12 cellular contexts compared by ENCODE assay signal in the genomic region with DNA sequence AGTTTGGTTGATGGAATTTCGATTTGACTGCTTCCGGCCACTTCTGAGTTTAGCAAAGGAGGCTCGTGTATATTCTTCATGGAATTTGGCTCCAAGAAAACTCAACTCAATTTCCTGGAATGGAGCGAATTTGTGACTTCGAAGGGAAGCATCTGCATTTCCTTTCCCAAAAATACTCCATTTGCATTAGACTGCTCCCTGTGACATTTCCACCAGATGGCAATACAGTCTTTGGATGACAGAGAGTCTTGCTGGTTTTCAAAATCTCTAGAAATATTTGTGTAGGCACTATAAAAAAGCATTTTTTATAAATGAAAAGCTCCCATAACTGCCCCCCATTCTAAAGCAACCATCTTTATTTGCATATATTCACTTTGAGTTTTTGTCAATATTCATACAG. TPM values are rescaled to one million over a fixed set of nuclear protein-coding genes. Genes with fewer than 3 reads are reported as not detected.
A peak's percentile ranks its signal among the peaks of the same experiment; 100 is the strongest.
DNase-seq lines count a peak whose midpoint lies in the region; ATAC-seq and TF ChIP-seq lines count a peak whose summit lies in the region.
"Had no signal": no experiment of that assay in that cellular context is flagged by ENCODE, and none has a peak within 500 bp of the region (broad histone marks: within the 10 kb centered on the region; RNA-seq: fewer than 3 reads in every experiment).

No MANE protein-coding gene starts in this region.

- 65% methylated on average over 5 of the region's 5 CpGs for WGBS in mammary epithelial cell (ENCODE audit: low coverage, missing lambda C conversion rate)
- 43 to 56% methylated on average over 5 of the region's 5 CpGs for WGBS in testis, 2 donors

- H3K36me3 Mint-ChIP-seq in MCF 10A (ENCODE audit: insufficient read depth, unreplicated experiment), result no peaks in the 10 kb centered on the region
- H3K36me3 Mint-ChIP-seq: naive B cell had no signal

- H3K36me3 ChIP-seq in mammary epithelial cell (ENCODE audit: insufficient read depth, low read length) (no peaks in the 10 kb centered on the region), testis (ENCODE audit: low read depth, missing control alignments) (no peaks in the 10 kb centered on the region)

- H3K4me2 ChIP-seq in mammary epithelial cell (ENCODE audit: insufficient read depth, low read depth, low read length), result no peak overlapping the region

- H2AFZ ChIP-seq in mammary epithelial cell (ENCODE audit: low read depth, low read length), result no peak overlapping the region

- CTCF ChIA-PET in MCF 10A (lab: Yijun Ruan, JAX) (interaction anchor here (0.8 kb wide), 1 partner anchor 242 kb away, joined by 3 read pairs; no protein-coding TSS in a partner anchor), mammary epithelial cell (lab: Charles Lee; ENCODE audit: low non-redundant PET) (interaction anchor here (0.5 to 0.6 kb wide), 2 partner anchors 368 to 682 kb away, joined by 3 to 4 read pairs; no protein-coding TSS in a partner anchor)

- peaks cover 22% of the 10 kb centered on the region for H3K27me3 Mint-ChIP-seq in MCF 10A (ENCODE audit: insufficient read depth, unreplicated experiment)

- intact Hi-C loops in MCF 10A (cut with micrococcal nuclease), result no loop called here
- intact Hi-C loops in mammary epithelial cell (cut with micrococcal nuclease), result no loop called here
- intact Hi-C loops in testis (cut with DNase I; ENCODE audit: low total_unique reads), result no loop called here

- BruUV-seq in MCF 10A (replicated peaks; lab: Mats Ljungman, UMichigan) (no TSS peak), mammary epithelial cell (replicated peaks; lab: Mats Ljungman, UMichigan) (no TSS peak)

- no peaks in the 10 kb centered on the region for H3K9me3 ChIP-seq in mammary epithelial cell (replicated peaks; ENCODE audit: insufficient read depth, low read length)
- no peaks in the 10 kb centered on the region for H3K9me3 ChIP-seq in testis

- TF ChIP-seq POLR2A in testis (IDR thresholded peaks at IDR 0.05), result no peak

- H3K9ac ChIP-seq in mammary epithelial cell (ENCODE audit: insufficient read depth, low read length), result no peak overlapping the region

- no peaks in the 10 kb centered on the region for H3K9me3 Mint-ChIP-seq in MCF 10A (ENCODE audit: unreplicated experiment)
- H3K9me3 Mint-ChIP-seq: naive B cell had no signal

- H3K27me3 ChIP-seq in mammary epithelial cell (ENCODE audit: insufficient read depth, low read length), result no peaks in the 10 kb centered on the region
- no peaks in the 10 kb centered on the region for H3K27me3 ChIP-seq in testis

- H3K4me3 Mint-ChIP-seq in MCF 10A (ENCODE audit: unreplicated experiment), result no peak overlapping the region
- H3K4me3 Mint-ChIP-seq: naive B cell had no signal

- DNase-seq in MCF 10A (ENCODE audit: unreplicated experiment) (peak; percentile 24), mammary epithelial cell (no peak), SK-MEL-5 (ENCODE audit: low read depth, low spot score) (peak; percentile 34), fibroblast of pulmonary artery (ENCODE audit: low read depth) (peak; percentile 27), testis (no peak), GF-D8 (lab: John Stamatoyannopoulos, UW) (no peak)
- DNase-seq: activated T-cell treated with anti-CD3 and anti-CD28 coated beads, Interleukin-2, amount 50 U/mL, for 48 hours; naive B cell; NCI-H187; stimulated activated CD4-positive, alpha-beta T cell treated with anti-CD3 and anti-CD28 coated beads, Interleukin-4, amount 100 ng/mL, for 24 hours had no signal

- H3K4me1 Mint-ChIP-seq in MCF 10A (ENCODE audit: insufficient read depth, unreplicated experiment), result peaks cover 5% of the 10 kb centered on the region
- H3K4me1 Mint-ChIP-seq: naive B cell had no signal

- H3K79me2 ChIP-seq in mammary epithelial cell (ENCODE audit: insufficient read depth, low read length), result no peaks in the 10 kb centered on the region

- dilution Hi-C loops in mammary epithelial cell (cut with HindIII; ENCODE audit: low sequenced_read_pairs), result no loop called here

- no peak for ATAC-seq in HG02970 (IDR thresholded peaks at IDR 0.05; ENCODE audit: low FRiP score, unreplicated experiment)
- no peak for ATAC-seq in HG03565 (IDR thresholded peaks at IDR 0.05; ENCODE audit: unreplicated experiment)

- in situ Hi-C loops in mammary epithelial cell (cut with MboI; ENCODE audit: low sequenced_read_pairs in 2 of 2), result loop anchor here in 1 of 2 donors (25.0 kb wide), 1 partner anchor 399 kb away; no protein-coding TSS in a partner anchor
- in situ Hi-C loops in SK-MEL-5 (cut with HindIII; ENCODE audit: low pct_unique_long_range_greater_than_20kb, low sequenced_read_pairs), result no loop called here

- H3K27ac ChIP-seq in mammary epithelial cell (ENCODE audit: insufficient read depth, low read depth, low read length) (no peak overlapping the region), testis (no peak overlapping the region)

- no peak overlapping the region for H3K4me3 ChIP-seq in mammary epithelial cell (replicated peaks in 1 of 3; ENCODE audit: insufficient read depth in 1 of 3, low read depth in 2 of 3, low read length in 3 of 3)
- H3K4me3 ChIP-seq in fibroblast of pulmonary artery (replicated peaks; ENCODE audit: low read depth, low read length), result no peak overlapping the region
- H3K4me3 ChIP-seq in testis, result no peak overlapping the region

- H3K27ac Mint-ChIP-seq in MCF 10A (ENCODE audit: low read depth, unreplicated experiment), result no peak overlapping the region
- H3K27ac Mint-ChIP-seq: naive B cell had no signal

- H3K4me1 ChIP-seq in mammary epithelial cell (ENCODE audit: insufficient read depth, low read length) (no peaks in the 10 kb centered on the region), testis (peaks cover 14% of the 10 kb centered on the region)

- POLR2A ChIA-PET in MCF 10A (lab: Yijun Ruan, JAX), result no interaction called here

- TF ChIP-seq CTCF in MCF 10A (IDR thresholded peaks at IDR 0.05; ENCODE audit: unreplicated experiment), result peak; percentile 12
- TF ChIP-seq CTCF in mammary epithelial cell (conservative IDR thresholded peaks at IDR 0.05 in 1 of 2, IDR thresholded peaks at IDR 0.05 in 1 of 2; ENCODE audit: extremely low read depth in 1 of 2, insufficient read depth in 1 of 2, low read depth in 1 of 2, low read length in 2 of 2), result peak in 1 of 2 donors; percentile 27
- TF ChIP-seq CTCF in fibroblast of pulmonary artery (IDR thresholded peaks at IDR 0.05; ENCODE audit: low read length, missing control alignments), result peak; percentile 39
- peak in 2 of 3 experiments; percentile 12 to 18 for TF ChIP-seq CTCF in testis (IDR thresholded peaks at IDR 0.05)

- no peaks in the 10 kb centered on the region for H4K20me1 ChIP-seq in mammary epithelial cell (ENCODE audit: insufficient read depth, low read length)

RNA-seq across cellular contexts. Expression of gene C1QTNF9, which starts 4.1 kb away (rescaled TPM):
- total RNA-seq in MCF 10A (2022), result not detected in 2 replicates
- not detected for total RNA-seq in mammary epithelial cell
- polyA plus RNA-seq in mammary epithelial cell, result not detected
- polyA minus RNA-seq in mammary epithelial cell, result not detected
- not detected in 2 replicates for total RNA-seq in SK-MEL-5 (2014; rRNA removed; shearing (Covaris generic))
- polyA plus RNA-seq in SK-MEL-5 (2015; cell fraction: cytosol; rRNA removed), result not detected in 2 replicates
- not detected in 2 replicates for polyA plus RNA-seq in SK-MEL-5 (2015; cell fraction: nucleus; rRNA removed)
- total RNA-seq in testis, result 1 to 10 TPM in 1 of 2 donors, under 1 TPM in 1; 0.43 to 2.4 TPM
- 1.1 TPM for polyA plus RNA-seq in testis (ENCODE audit: insufficient read depth, low read depth, low replicate concordance)

Comparison
In these comparisons a context has a peak if more than half of its experiments do, and no peak if none do; other contexts are left out.
1. DNase-seq: peak in MCF 10A (single experiment), SK-MEL-5 (single experiment) and fibroblast of pulmonary artery (single experiment); none in mammary epithelial cell (single experiment), testis (single experiment) and GF-D8 (single experiment).